In the genomic region with DNA sequence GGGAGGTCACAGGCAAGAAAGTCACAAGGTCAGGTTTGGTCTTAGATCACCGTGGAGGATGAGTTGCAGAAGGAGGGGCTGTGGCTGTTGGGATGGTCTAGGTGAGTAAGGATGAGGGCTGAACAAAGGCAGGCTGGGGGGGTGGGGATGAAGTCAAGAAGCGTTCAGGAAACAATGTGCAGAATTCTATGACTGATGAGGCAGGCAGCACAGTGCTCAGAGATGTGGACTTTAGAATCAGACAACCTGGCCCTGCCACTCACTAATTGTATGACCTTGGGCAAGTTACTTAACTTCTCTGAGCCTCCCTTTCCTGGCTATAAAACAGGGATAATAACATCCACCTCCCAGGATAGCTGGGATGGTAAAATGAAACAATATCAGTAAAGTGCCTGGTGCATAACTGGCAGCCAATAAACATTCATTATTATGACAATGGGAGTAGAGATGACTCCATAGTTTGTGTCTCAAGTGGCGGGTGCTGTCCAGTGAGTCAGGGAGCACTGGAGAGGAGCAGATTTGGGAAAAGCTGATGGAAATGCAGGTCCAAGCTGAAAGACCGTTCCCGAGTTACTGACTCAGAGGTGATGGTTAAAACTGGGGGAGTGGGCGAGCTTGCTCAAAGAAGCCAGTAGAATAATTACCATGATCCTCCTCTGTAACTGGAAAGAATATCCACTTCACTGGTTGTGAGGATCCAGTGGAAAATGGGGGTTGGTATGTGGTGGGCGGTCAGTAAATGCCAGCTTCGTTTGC, we compare ENCODE assay signal across 1 cellular context.
TF ChIP-seq lines count a peak whose summit lies in the region.

No MANE protein-coding gene starts in this region.

TF ChIP-seq in H1, 55 proteins besides CTCF, POLR2A, EP300 and RAD21:
- TF ChIP-seq RBBP5 (IDR thresholded peaks at IDR 0.05; ENCODE audit: borderline replicate concordance, low read depth, low read length) (no peak), MAX (IDR thresholded peaks at IDR 0.05) (no peak), SUZ12 (IDR thresholded peaks at IDR 0.05; ENCODE audit: low read length) (no peak), CHD7 (IDR thresholded peaks at IDR 0.05; ENCODE audit: insufficient replicate concordance, low read length) (no peak), GABPA (IDR thresholded peaks at IDR 0.05; ENCODE audit: borderline replicate concordance, insufficient read depth, low read length) (no peak), FOSL1 (IDR thresholded peaks at IDR 0.05; ENCODE audit: insufficient read depth, low read depth, low read length) (no peak), KDM4A (IDR thresholded peaks at IDR 0.05; ENCODE audit: low read depth, low read length, severe bottlenecking) (no peak), EZH2 (IDR thresholded peaks at IDR 0.05; ENCODE audit: low read depth, low read length, severe bottlenecking) (no peak), JUND (IDR thresholded peaks at IDR 0.05; ENCODE audit: low read length) (no peak), CREB1 (IDR thresholded peaks at IDR 0.05) (no peak)
- TF ChIP-seq, protein P1, sequence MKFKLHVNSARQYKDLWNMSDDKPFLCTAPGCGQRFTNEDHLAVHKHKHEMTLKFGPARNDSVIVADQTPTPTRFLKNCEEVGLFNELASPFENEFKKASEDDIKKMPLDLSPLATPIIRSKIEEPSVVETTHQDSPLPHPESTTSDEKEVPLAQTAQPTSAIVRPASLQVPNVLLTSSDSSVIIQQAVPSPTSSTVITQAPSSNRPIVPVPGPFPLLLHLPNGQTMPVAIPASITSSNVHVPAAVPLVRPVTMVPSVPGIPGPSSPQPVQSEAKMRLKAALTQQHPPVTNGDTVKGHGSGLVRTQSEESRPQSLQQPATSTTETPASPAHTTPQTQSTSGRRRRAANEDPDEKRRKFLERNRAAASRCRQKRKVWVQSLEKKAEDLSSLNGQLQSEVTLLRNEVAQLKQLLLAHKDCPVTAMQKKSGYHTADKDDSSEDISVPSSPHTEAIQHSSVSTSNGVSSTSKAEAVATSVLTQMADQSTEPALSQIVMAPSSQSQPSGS (IDR thresholded peaks at IDR 0.05; ENCODE audit: low read length), result no peak
TF ChIP-seq in H1: peak in this region for 0.
